Comparison of ENCODE assay signal across 19 cellular contexts in the genomic region with DNA sequence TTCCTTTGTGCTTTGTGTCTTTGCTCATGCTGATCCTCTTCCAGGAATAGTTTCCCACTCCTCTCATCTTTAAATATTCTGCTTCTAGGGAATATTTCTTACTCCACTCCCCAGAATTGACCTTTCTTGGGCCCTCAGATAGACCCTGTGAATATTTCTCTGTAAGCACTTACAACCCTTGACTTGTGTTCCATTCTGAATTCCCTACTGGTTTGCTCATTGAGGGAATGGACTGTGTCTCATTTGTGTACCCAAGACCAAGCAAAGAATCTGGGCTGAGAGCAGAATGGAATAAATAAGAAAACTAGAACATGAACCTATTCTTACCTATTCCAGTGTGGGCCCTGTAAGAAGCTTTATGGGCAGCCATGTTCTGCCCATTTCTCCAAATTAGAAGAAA.
DNase-seq lines count a peak whose midpoint lies in the region; ATAC-seq, FAIRE-seq and TF ChIP-seq lines count a peak whose summit lies in the region.
"Had no signal": no experiment of that assay in that cellular context is flagged by ENCODE, and none has a peak within 500 bp of the region (broad histone marks: within the 10 kb centered on the region; RNA-seq: fewer than 3 reads in every experiment).

No MANE protein-coding gene starts in this region.

- intact Hi-C loops in left ventricle myocardium inferior (cut with micrococcal nuclease), result no loop called here
- intact Hi-C loops in left ventricle myocardium superior (cut with micrococcal nuclease), result no loop called here

- peaks cover 6% of the 10 kb centered on the region for H3K4me1 ChIP-seq in left ventricle myocardium inferior
- peaks cover 30% of the 10 kb centered on the region for H3K4me1 ChIP-seq in fibroblast of lung (ENCODE audit: control insufficient read depth, extremely low read depth, insufficient read depth, low read length)
- no peaks in the 10 kb centered on the region for H3K4me1 ChIP-seq in effector memory CD4-positive, alpha-beta T cell (ENCODE audit: control insufficient read depth, insufficient read depth, low read length, poor library complexity, severe bottlenecking)
- H3K4me1 ChIP-seq: A549, colonic mucosa had no signal

- FAIRE-seq in GM12892 (lab: Jason Lieb, UNC), result no peak
- FAIRE-seq: A549, G401.6 had no signal

- no peak for ATAC-seq in left ventricle myocardium superior
- no peak for ATAC-seq in GM18511 (IDR thresholded peaks at IDR 0.05; ENCODE audit: unreplicated experiment)
- no peak for ATAC-seq in GM19023 (IDR thresholded peaks at IDR 0.05; ENCODE audit: unreplicated experiment)
- ATAC-seq: A549; activated T-cell treated with anti-CD3 and anti-CD28 coated beads, Interleukin-2, amount 50 U/mL, for 72 hours; esophagus mucosa; left lobe of liver had no signal

- no peak for TF ChIP-seq POLR2A in GM12892 (IDR thresholded peaks at IDR 0.05; ENCODE audit: low read depth, low read length)

- DNase-seq in left ventricle myocardium inferior (no peak), left ventricle myocardium superior (no peak), fibroblast of lung (ENCODE audit: low read depth in 2 of 2) (peak in 1 of 2 donors; percentile 53), osteocyte (ENCODE audit: extremely low spot score, unreplicated experiment) (no peak), GM12892 (ENCODE audit: insufficient read length) (no peak)
- no peak for DNase-seq in effector memory CD4-positive, alpha-beta T cell
- DNase-seq: activated CD4-positive, alpha-beta T cell treated with anti-CD3 and anti-CD28 coated beads, Interleukin-2, amount 50 U/mL, for 48 hours; activated T-cell treated with anti-CD3 and anti-CD28 coated beads, Interleukin-2, amount 50 U/mL, for 72 hours; CD4-positive, alpha-beta memory T cell; colonic mucosa; NCI-H1930; NCI-H526 treated with DMSO at 0.1 percent for 48 hours; nephron progenitor cell had no signal

- H4K20me1 ChIP-seq in fibroblast of lung (ENCODE audit: control insufficient read depth, extremely low read depth, insufficient read depth, low read length), result no peaks in the 10 kb centered on the region

- H3K27me3 ChIP-seq in left ventricle myocardium inferior (ENCODE audit: low read depth) (no peaks in the 10 kb centered on the region), fibroblast of lung (ENCODE audit: control insufficient read depth, insufficient read depth, low read length) (no peaks in the 10 kb centered on the region)
- H3K27me3 ChIP-seq in effector memory CD4-positive, alpha-beta T cell (replicated peaks; ENCODE audit: control insufficient read depth, insufficient read depth, low read length, poor library complexity, severe bottlenecking), result no peaks in the 10 kb centered on the region
- H3K27me3 ChIP-seq: colonic mucosa had no signal

- H3K4me3 Mint-ChIP-seq in osteocyte (ENCODE audit: unreplicated experiment), result peak overlapping the region; percentile 49
- H3K4me3 Mint-ChIP-seq: activated T-cell treated with anti-CD3 and anti-CD28 coated beads, Interleukin-2, amount 50 U/mL, for 72 hours; CD4-positive, alpha-beta memory T cell; nephron progenitor cell had no signal

- peak overlapping the region; percentile 95 for H3K4me2 ChIP-seq in fibroblast of lung (ENCODE audit: extremely low read depth, insufficient read depth, low read length)
- H3K4me2 ChIP-seq: A549 had no signal

- H3K36me3 ChIP-seq in left ventricle myocardium inferior (peaks cover 36% of the 10 kb centered on the region), fibroblast of lung (ENCODE audit: control insufficient read depth, insufficient read depth, low read length) (no peaks in the 10 kb centered on the region)
- no peaks in the 10 kb centered on the region for H3K36me3 ChIP-seq in effector memory CD4-positive, alpha-beta T cell (ENCODE audit: control insufficient read depth, insufficient read depth, low read length)
- H3K36me3 ChIP-seq: colonic mucosa had no signal

- H3K9me3 Mint-ChIP-seq in osteocyte (ENCODE audit: unreplicated experiment), result peaks cover 17% of the 10 kb centered on the region

- H3K4me3 ChIP-seq in left ventricle myocardium inferior (no peak overlapping the region), fibroblast of lung (replicated peaks in 1 of 4; ENCODE audit: control extremely low read depth in 1 of 4, insufficient read depth in 1 of 4, low read depth in 3 of 4, low read length in 4 of 4) (no peak overlapping the region)
- H3K4me3 ChIP-seq in effector memory CD4-positive, alpha-beta T cell (ENCODE audit: insufficient read depth, low read depth, low read length, poor library complexity, severe bottlenecking), result no peak overlapping the region
- H3K4me3 ChIP-seq: A549, colonic mucosa had no signal

- H3K79me2 ChIP-seq in fibroblast of lung (ENCODE audit: control insufficient read depth, insufficient read depth, low read length), result no peaks in the 10 kb centered on the region

- H3K27me3 Mint-ChIP-seq in osteocyte (ENCODE audit: unreplicated experiment), result no peaks in the 10 kb centered on the region
- H3K27me3 Mint-ChIP-seq: CD4-positive, alpha-beta memory T cell had no signal

- no peak overlapping the region for H2AFZ ChIP-seq in fibroblast of lung (ENCODE audit: low read length)

- H3K36me3 Mint-ChIP-seq in osteocyte (ENCODE audit: unreplicated experiment), result peaks cover 26% of the 10 kb centered on the region

- peak overlapping the region; percentile 99 for H3K27ac Mint-ChIP-seq in osteocyte (ENCODE audit: unreplicated experiment)
- H3K27ac Mint-ChIP-seq: activated T-cell treated with anti-CD3 and anti-CD28 coated beads, Interleukin-2, amount 50 U/mL, for 72 hours; CD4-positive, alpha-beta memory T cell had no signal

- H3K9me3 ChIP-seq in left ventricle myocardium inferior (replicated peaks) (peaks cover 28% of the 10 kb centered on the region), fibroblast of lung (ENCODE audit: control insufficient read depth, insufficient read depth, low read depth, low read length) (no peaks in the 10 kb centered on the region)
- no peaks in the 10 kb centered on the region for H3K9me3 ChIP-seq in effector memory CD4-positive, alpha-beta T cell (ENCODE audit: control insufficient read depth, low read length)
- H3K9me3 ChIP-seq: A549, colonic mucosa had no signal

- peaks cover 63% of the 10 kb centered on the region for H3K4me1 Mint-ChIP-seq in osteocyte (ENCODE audit: unreplicated experiment)
- H3K4me1 Mint-ChIP-seq: CD4-positive, alpha-beta memory T cell; nephron progenitor cell had no signal

- TF ChIP-seq CTCF in left ventricle myocardium inferior (IDR thresholded peaks at IDR 0.05; ENCODE audit: borderline replicate concordance) (no peak), fibroblast of lung (conservative IDR thresholded peaks at IDR 0.05 in 1 of 2, IDR thresholded peaks at IDR 0.05 in 1 of 2; ENCODE audit: low read depth in 1 of 2, low read length in 2 of 2) (no peak), osteocyte (IDR thresholded peaks at IDR 0.05) (no peak)

- H3K9ac ChIP-seq in fibroblast of lung (ENCODE audit: insufficient read depth, low read length), result no peak overlapping the region

- peak overlapping the region; percentile 60 for H3K27ac ChIP-seq in left ventricle myocardium inferior (replicated peaks)
- H3K27ac ChIP-seq in fibroblast of lung (ENCODE audit: insufficient read depth, low read length), result peak overlapping the region; percentile 95
- H3K27ac ChIP-seq in effector memory CD4-positive, alpha-beta T cell (ENCODE audit: insufficient read depth, low read length, poor library complexity, severe bottlenecking), result no peak overlapping the region
- H3K27ac ChIP-seq: A549, colonic mucosa had no signal
